In genomic region chr7:41336455-41336952, GRCh38 we compare ENCODE assay signal across 1 cellular context.
TF ChIP-seq lines count a peak whose summit lies in the region.

No MANE protein-coding gene starts in this region.

TF ChIP-seq in IMR-90, 13 proteins besides CTCF, POLR2A, EP300 and RAD21 (continued from another document):
- TF ChIP-seq ELK1 (IDR thresholded peaks at IDR 0.05; ENCODE audit: borderline replicate concordance, low read depth, low read length) (no peak), MXI1 (IDR thresholded peaks at IDR 0.05; ENCODE audit: borderline replicate concordance, low read depth, low read length) (no peak), USF2 (IDR thresholded peaks at IDR 0.05; ENCODE audit: low read depth, low read length) (no peak), RCOR1 (IDR thresholded peaks at IDR 0.05; ENCODE audit: insufficient replicate concordance, low read length) (no peak)
